In genomic region chr22:17777717-17778044, GRCh38 we compare ENCODE assay signal across 11 cellular contexts. TPM values are rescaled to one million over a fixed set of nuclear protein-coding genes. Genes with fewer than 3 reads are reported as not detected.
A peak's percentile ranks its signal among the peaks of the same experiment; 100 is the strongest.
DNase-seq lines count a peak whose midpoint lies in the region; ATAC-seq, FAIRE-seq and TF ChIP-seq lines count a peak whose summit lies in the region.
"Had no signal": no experiment of that assay in that cellular context is flagged by ENCODE, and none has a peak within 500 bp of the region (broad histone marks: within the 10 kb centered on the region; RNA-seq: fewer than 3 reads in every experiment).

No MANE protein-coding gene starts in this region.

- POLR2A ChIA-PET in GM12878 (lab: Charles Lee): interaction anchor here (0.5 to 6.7 kb wide), 3 partner anchors 10 to 372 kb away, joined by 3 to 85 read pairs (median 6); partner anchors contain the start of gene USP18

- ATAC-seq in HG02973 (IDR thresholded peaks at IDR 0.05; ENCODE audit: unreplicated experiment) (peak; percentile 13), GM12878 (no peak), naive B cell (ENCODE audit: low read depth in 2 of 2) (no peak)
- no peak for ATAC-seq in activated CD4-positive, CD25-positive, alpha-beta regulatory T cell treated with anti-CD3 and anti-CD28 coated beads, Interleukin-2, amount 50 U/mL, for 24 hours

- TF ChIP-seq CTCF in GM12878 (IDR thresholded peaks at IDR 0.05 in 2 of 3, conservative IDR thresholded peaks at IDR 0.05 in 1 of 3; ENCODE audit: control insufficient read depth in 2 of 3, extremely low read depth in 1 of 3, insufficient read depth in 1 of 3, low read depth in 3 of 3, low read length in 3 of 3): no peak

- intact Hi-C loops in GM12878 (cut with micrococcal nuclease; ENCODE audit: unreplicated experiment): loop anchor here (1.0 to 10.0 kb wide), 3 partner anchors 21 to 217 kb away; partner anchors contain the start of gene ATP6V1E1

- SMC1A ChIA-PET in GM12878 (lab: Charles Lee; ENCODE audit: uncharacterized antibody, unreplicated experiment): interaction anchor here (1.2 to 3.7 kb wide), 4 partner anchors 10 to 298 kb away, joined by 3 to 14 read pairs (median 6); no protein-coding TSS in a partner anchor

- no peak overlapping the region for H2AFZ ChIP-seq in GM12878 (ENCODE audit: control insufficient read depth, low read depth, low read length)

- peak overlapping the region; percentile 82 for H3K4me3 ChIP-seq in BLaER1
- H3K4me3 ChIP-seq in GM12878: peak overlapping the region; percentile 91

- no peak for TF ChIP-seq POLR2A in GM12878 (IDR thresholded peaks at IDR 0.05; ENCODE audit: low read depth, low read length)

- H4K20me1 ChIP-seq in BLaER1: peaks cover 9% of the 10 kb centered on the region
- no peaks in the 10 kb centered on the region for H4K20me1 ChIP-seq in GM12878 (ENCODE audit: control insufficient read depth, insufficient read depth)

- RAD21 ChIA-PET in GM12878 (lab: Charles Lee; ENCODE audit: unreplicated experiment): interaction anchor here (2.1 to 4.5 kb wide), 2 partner anchors 21 to 299 kb away, joined by 8 to 77 read pairs; no protein-coding TSS in a partner anchor

- in situ Hi-C loops in GM12878 (cut with MboI): no loop called here

- WGBS in GM12878 (ENCODE audit: insufficient coverage, insufficient replicate concordance, low lambda C conversion rate, missing lambda C conversion rate): 2% methylated on average over 6 of the region's 6 CpGs

- no peak for DNase-seq in GM12878 (ENCODE audit: low read depth, low spot score)
- DNase-seq in naive B cell: no peak
- no peak for DNase-seq in HT-29 (ENCODE audit: low spot score)
- DNase-seq in effector CD4-positive, alpha-beta T cell: no peak
- DNase-seq in urothelium cell line (ENCODE audit: low spot score): no peak
- DNase-seq: NCI-H345 had no signal

- no peak for TF ChIP-seq RAD21 in GM12878 (IDR thresholded peaks at IDR 0.05; ENCODE audit: insufficient read depth, low read depth, low read length)

- H3K9me3 Mint-ChIP-seq in naive B cell: peaks cover 0 to 2% (median 0%) of the 10 kb centered on the region in 7 donors
- H3K9me3 Mint-ChIP-seq: nephron had no signal

- peaks cover 63 to 86% (median 74%) of the 10 kb centered on the region in 3 donors for H3K4me1 Mint-ChIP-seq in naive B cell

- H3K4me2 ChIP-seq in BLaER1 (peak overlapping the region; percentile 96), GM12878 (ENCODE audit: control insufficient read depth, insufficient read depth) (peak overlapping the region; percentile 90)

- CTCF ChIA-PET in GM12878 (lab: Yijun Ruan, JAX): interaction anchor here (0.9 to 6.4 kb wide), 5 partner anchors 12 to 299 kb away, joined by 3 to 70 read pairs (median 4); no protein-coding TSS in a partner anchor

- H3K27me3 Mint-ChIP-seq in naive B cell: no peaks in the 10 kb centered on the region

- H3K9me3 ChIP-seq in BLaER1 (no peaks in the 10 kb centered on the region; the same call in 1 of the 2 replicates), GM12878 (replicated peaks; ENCODE audit: control insufficient read depth, insufficient read depth, low read length) (no peaks in the 10 kb centered on the region; the same call in 2 of the 3 replicates)

- H3K4me3 Mint-ChIP-seq in naive B cell: peak overlapping the region; percentile 89 to 96 (median 92)

- H3K36me3 Mint-ChIP-seq in naive B cell: peaks cover 0 to 8% of the 10 kb centered on the region in 2 donors

- H3K27ac Mint-ChIP-seq in naive B cell: peak overlapping the region; percentile 94 to 99 (median 99)
- H3K27ac Mint-ChIP-seq: nephron had no signal

- H3K79me2 ChIP-seq in GM12878 (ENCODE audit: control insufficient read depth, insufficient read depth, low read length): peaks cover 50% of the 10 kb centered on the region

- H3K36me3 ChIP-seq in BLaER1 (no peaks in the 10 kb centered on the region), GM12878 (ENCODE audit: control insufficient read depth in 2 of 2, insufficient read depth in 2 of 2, low read length in 1 of 2) (no peaks in the 10 kb centered on the region; a peak in 1 of 4 replicates)

- no TSS peak for BruUV-seq in GM12878 (replicated peaks; lab: Mats Ljungman, UMichigan)

- H3K27ac ChIP-seq in BLaER1 (peak overlapping the region; percentile 97), GM12878 (ENCODE audit: control insufficient read depth, insufficient read depth) (peak overlapping the region; percentile 98)
- H3K27ac ChIP-seq: C4-2B had no signal

- H3K9ac ChIP-seq in BLaER1 (peak overlapping the region; percentile 94), GM12878 (ENCODE audit: control insufficient read depth, insufficient read depth, low read length) (peak overlapping the region; percentile 95)

- H3K27me3 ChIP-seq in BLaER1: no peaks in the 10 kb centered on the region
- H3K27me3 ChIP-seq in GM12878 (replicated peaks in 1 of 2; ENCODE audit: control insufficient read depth in 2 of 2, insufficient read depth in 2 of 2, low read length in 1 of 2): no peaks in the 10 kb centered on the region

- FAIRE-seq in GM12878 (lab: Jason Lieb, UNC): no peak
- FAIRE-seq in urothelium cell line (lab: Jason Lieb, UNC): no peak

- TF ChIP-seq EP300 in GM12878 (IDR thresholded peaks at IDR 0.05; ENCODE audit: borderline replicate concordance in 1 of 2, control insufficient read depth in 1 of 2, low read depth in 2 of 2, low read length in 2 of 2): no peak

- H3K4me1 ChIP-seq in BLaER1 (peaks cover 84% of the 10 kb centered on the region), GM12878 (ENCODE audit: control insufficient read depth, insufficient read depth, low read length) (peaks cover 47% of the 10 kb centered on the region)

TF ChIP-seq in GM12878, 131 proteins besides CTCF, POLR2A, EP300 and RAD21 (continues in another document):
- TF ChIP-seq SUZ12 (IDR thresholded peaks at IDR 0.05; ENCODE audit: unreplicated experiment) (no peak), RB1 (IDR thresholded peaks at IDR 0.05; ENCODE audit: borderline replicate concordance) (0 out of 2 replicates have a peak, but pooled peaks have one; percentile 3), TCF3 (IDR thresholded peaks at IDR 0.05; ENCODE audit: borderline replicate concordance, insufficient read depth, low read depth, low read length) (no peak), YY1 (IDR thresholded peaks at IDR 0.05; ENCODE audit: low read depth, low read length) (peak; percentile 64), CREB1 (IDR thresholded peaks at IDR 0.05; ENCODE audit: low read depth) (no peak), HDAC6 (IDR thresholded peaks at IDR 0.05; ENCODE audit: unreplicated experiment) (peak; percentile 18), MEF2B (IDR thresholded peaks at IDR 0.05; ENCODE audit: partially characterized antibody, poor library complexity, severe bottlenecking) (no peak), SMAD1 (IDR thresholded peaks at IDR 0.05; ENCODE audit: low read depth, partially characterized antibody) (no peak), PML (IDR thresholded peaks at IDR 0.05; ENCODE audit: low read length) (peak; percentile 18; the same call in 1 of the 2 replicates)
- TF ChIP-seq, protein P1, sequence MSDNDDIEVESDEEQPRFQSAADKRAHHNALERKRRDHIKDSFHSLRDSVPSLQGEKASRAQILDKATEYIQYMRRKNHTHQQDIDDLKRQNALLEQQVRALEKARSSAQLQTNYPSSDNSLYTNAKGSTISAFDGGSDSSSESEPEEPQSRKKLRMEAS (IDR thresholded peaks at IDR 0.05; ENCODE audit: low read depth, low read length): no peak
- TF ChIP-seq, protein P2, sequence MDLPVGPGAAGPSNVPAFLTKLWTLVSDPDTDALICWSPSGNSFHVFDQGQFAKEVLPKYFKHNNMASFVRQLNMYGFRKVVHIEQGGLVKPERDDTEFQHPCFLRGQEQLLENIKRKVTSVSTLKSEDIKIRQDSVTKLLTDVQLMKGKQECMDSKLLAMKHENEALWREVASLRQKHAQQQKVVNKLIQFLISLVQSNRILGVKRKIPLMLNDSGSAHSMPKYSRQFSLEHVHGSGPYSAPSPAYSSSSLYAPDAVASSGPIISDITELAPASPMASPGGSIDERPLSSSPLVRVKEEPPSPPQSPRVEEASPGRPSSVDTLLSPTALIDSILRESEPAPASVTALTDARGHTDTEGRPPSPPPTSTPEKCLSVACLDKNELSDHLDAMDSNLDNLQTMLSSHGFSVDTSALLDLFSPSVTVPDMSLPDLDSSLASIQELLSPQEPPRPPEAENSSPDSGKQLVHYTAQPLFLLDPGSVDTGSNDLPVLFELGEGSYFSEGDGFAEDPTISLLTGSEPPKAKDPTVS (IDR thresholded peaks at IDR 0.05; ENCODE audit: low read depth, low read length): 0 out of 2 replicates have a peak, but pooled peaks have one; percentile 53

RNA-seq across cellular contexts. Expression of gene BID, which starts 3.4 kb away (rescaled TPM):
- 36.6 and 37.1 TPM in 2 replicates for total RNA-seq in GM12878 (2013; cell fraction: nucleolus; rRNA removed)
- 166 and 179 TPM in 2 replicates for total RNA-seq in GM12878 (2014; rRNA removed)
- 56.4 and 65.9 TPM in 2 replicates for total RNA-seq in GM12878 (2014; rRNA removed; fragmentation: Illumina TruSeq; extraction: Trizol)
- 126 and 131 TPM in 2 replicates for total RNA-seq in GM12878 (2021)
- polyA plus RNA-seq in GM12878 (2011; ENCODE audit: low read depth): 51.7 TPM
- 79.3 and 145 TPM in 2 replicates for polyA plus RNA-seq in GM12878 (2011; rRNA removed)
- polyA plus RNA-seq in GM12878 (2011; cell fraction: cytosol; rRNA removed): 332 and 398 TPM in 2 replicates
- 195 and 197 TPM in 2 replicates for polyA plus RNA-seq in GM12878 (2011; cell fraction: nucleus; rRNA removed)
- polyA plus RNA-seq in GM12878 (2012): 71.3 and 110 TPM in 2 replicates
- polyA plus RNA-seq in GM12878 (2014; fragmentation: Illumina TruSeq; extraction: Trizol): 30.8 and 38.9 TPM in 2 replicates
- 10 to 100 TPM in 1 of 2 experiments, 1 to 10 TPM in 1; 7.9 to 16.9 TPM for polyA plus RNA-seq in GM12878 (2014; fragmentation: Nextera tagmentation; extraction: Ambion mirVana)
- 241 and 247 TPM in 2 replicates for polyA plus RNA-seq in GM12878 (2014; rRNA removed)
- polyA plus RNA-seq in GM12878 (2016; fragmentation: Nextera tagmentation; extraction: Ambion mirVana): 100 to 1,000 TPM; 186 to 203 TPM
- polyA minus RNA-seq in GM12878 (2011; rRNA and poly(A)+ RNA removed): 35.4 and 90.0 TPM in 2 replicates
- polyA minus RNA-seq in GM12878 (2011; cell fraction: cytosol; rRNA and poly(A)+ RNA removed): 31.7 and 32.0 TPM in 2 replicates
- 8.3 and 16.3 TPM in 2 replicates for polyA minus RNA-seq in GM12878 (2011; cell fraction: nucleus; rRNA and poly(A)+ RNA removed)
- polyA plus RNA-seq in naive B cell (ENCODE audit: low read depth in 6 of 6): 10 to 100 TPM; 18.2 to 29.9 (median 23.1) TPM
- total RNA-seq in HT-29 (2014; rRNA removed; shearing (Covaris generic)): 290 and 308 TPM in 2 replicates
